15 cellular contexts compared by ENCODE assay signal in the genomic region with DNA sequence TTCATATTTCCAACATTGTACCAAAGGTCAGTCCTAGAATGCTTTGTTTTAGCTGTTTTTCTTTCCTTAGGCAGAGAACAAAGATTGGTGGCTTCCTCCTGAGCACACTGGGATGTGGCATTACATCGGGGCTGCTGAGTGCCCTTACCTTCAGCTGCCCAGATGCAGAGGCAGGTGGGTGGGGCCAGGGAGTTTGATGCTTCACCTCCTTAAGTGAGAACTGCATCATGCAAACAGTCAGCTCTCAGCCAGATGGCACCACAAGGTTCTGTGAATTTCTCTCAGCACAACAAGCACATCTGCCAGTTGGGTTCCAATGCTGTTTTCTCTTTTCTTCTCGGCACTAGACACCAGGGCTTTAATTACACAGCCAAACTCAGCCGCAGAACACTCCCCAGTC.
DNase-seq lines count a peak whose midpoint lies in the region; ATAC-seq and TF ChIP-seq lines count a peak whose summit lies in the region.
"Had no signal": no experiment of that assay in that cellular context is flagged by ENCODE, and none has a peak within 500 bp of the region (broad histone marks: within the 10 kb centered on the region; RNA-seq: fewer than 3 reads in every experiment).

No MANE protein-coding gene starts in this region.

- H3K4me3 ChIP-seq in CD4-positive, CD25-positive, alpha-beta regulatory T cell (ENCODE audit: low read depth, low read length): peak overlapping the region; percentile 80
- H3K4me3 ChIP-seq in HFF-Myc (replicated peaks; ENCODE audit: low read depth, low read length) (no peak overlapping the region), PC-3 (ENCODE audit: low read length) (no peak overlapping the region), right atrium auricular region (no peak overlapping the region)
- H3K4me3 ChIP-seq: cardiac muscle cell, pancreas had no signal

- ATAC-seq in CD4-positive, CD25-positive, alpha-beta regulatory T cell (ENCODE audit: low read depth in 2 of 2): peak; percentile 54 to 56
- ATAC-seq in activated CD4-positive, alpha-beta T cell treated with anti-CD3 and anti-CD28 coated beads for 36 hours: no peak
- no peak for ATAC-seq in PC-3
- ATAC-seq: pancreas had no signal

- H3K4me1 ChIP-seq in CD4-positive, CD25-positive, alpha-beta regulatory T cell (ENCODE audit: control insufficient read depth, insufficient read depth, low read length, poor library complexity, severe bottlenecking): peaks cover 78% of the 10 kb centered on the region
- no peaks in the 10 kb centered on the region for H3K4me1 ChIP-seq in PC-3 (ENCODE audit: insufficient read depth, low read length)
- H3K4me1 ChIP-seq in right atrium auricular region: peaks cover 0 to 14% of the 10 kb centered on the region in 2 donors

- no peaks in the 10 kb centered on the region for H3K27me3 ChIP-seq in CD4-positive, CD25-positive, alpha-beta regulatory T cell (ENCODE audit: control insufficient read depth, insufficient read depth, low read length)
- H3K27me3 ChIP-seq in PC-3 (ENCODE audit: low read length) (no peaks in the 10 kb centered on the region), right atrium auricular region (no peaks in the 10 kb centered on the region)
- H3K27me3 ChIP-seq: cardiac muscle cell, pancreas had no signal

- CTCF ChIA-PET in activated CD4-positive, alpha-beta T cell treated with anti-CD3 and anti-CD28 coated beads for 36 hours (lab: Charles Lee): interaction anchor here (1.0 to 6.1 kb wide), 2 partner anchors 14 to 177 kb away, joined by 5 to 63 read pairs; no protein-coding TSS in a partner anchor
- CTCF ChIA-PET in activated naive CD4-positive, alpha-beta T cell treated with anti-CD3 and anti-CD28 coated beads, Interleukin-2, amount 10 ng/mL, durations not matched to agents 7 days and 5 days (lab: Charles Lee): interaction anchor here (0.6 to 6.0 kb wide), 5 partner anchors 12 to 176 kb away, joined by 3 to 52 read pairs (median 3); no protein-coding TSS in a partner anchor
- CTCF ChIA-PET in PC-3 (lab: Charles Lee): no interaction called here

- BruUV-seq in PC-3 (replicated peaks; lab: Mats Ljungman, UMichigan): no TSS peak

- peaks cover 27% of the 10 kb centered on the region for H3K36me3 Mint-ChIP-seq in CD4-positive, CD25-positive, alpha-beta regulatory T cell
- H3K36me3 Mint-ChIP-seq in activated CD4-positive, alpha-beta T cell treated with anti-CD3 and anti-CD28 coated beads for 36 hours (ENCODE audit: low read depth): no peaks in the 10 kb centered on the region
- peaks cover 12% of the 10 kb centered on the region for H3K36me3 Mint-ChIP-seq in activated naive CD4-positive, alpha-beta T cell treated with anti-CD3 and anti-CD28 coated beads, Interleukin-2, amount 10 ng/mL, durations not matched to agents 7 days and 5 days
- H3K36me3 Mint-ChIP-seq in osteocyte (ENCODE audit: unreplicated experiment): no peaks in the 10 kb centered on the region
- H3K36me3 Mint-ChIP-seq: memory B cell had no signal

- no peaks in the 10 kb centered on the region for H3K9me3 ChIP-seq in CD4-positive, CD25-positive, alpha-beta regulatory T cell (ENCODE audit: control insufficient read depth in 2 of 2, low read length in 2 of 2)
- H3K9me3 ChIP-seq in PC-3 (ENCODE audit: low read length) (no peaks in the 10 kb centered on the region), right atrium auricular region (no peaks in the 10 kb centered on the region)
- H3K9me3 ChIP-seq: pancreas had no signal

- peaks cover 23 to 97% (median 70%) of the 10 kb centered on the region in 4 donors for H3K4me1 Mint-ChIP-seq in CD4-positive, CD25-positive, alpha-beta regulatory T cell
- H3K4me1 Mint-ChIP-seq in activated CD4-positive, alpha-beta T cell treated with anti-CD3 and anti-CD28 coated beads for 36 hours: peaks cover 54% of the 10 kb centered on the region
- H3K4me1 Mint-ChIP-seq in activated naive CD4-positive, alpha-beta T cell treated with anti-CD3 and anti-CD28 coated beads, Interleukin-2, amount 10 ng/mL, durations not matched to agents 7 days and 5 days: peaks cover 58% of the 10 kb centered on the region
- H3K4me1 Mint-ChIP-seq in osteocyte (ENCODE audit: unreplicated experiment): peaks cover 5% of the 10 kb centered on the region

- no peak overlapping the region for H3K9ac ChIP-seq in PC-3 (ENCODE audit: low read length)

- no peaks in the 10 kb centered on the region for H3K9me3 Mint-ChIP-seq in CD4-positive, CD25-positive, alpha-beta regulatory T cell
- H3K9me3 Mint-ChIP-seq in activated CD4-positive, alpha-beta T cell treated with anti-CD3 and anti-CD28 coated beads for 36 hours (ENCODE audit: low read depth): no peaks in the 10 kb centered on the region
- no peaks in the 10 kb centered on the region for H3K9me3 Mint-ChIP-seq in activated naive CD4-positive, alpha-beta T cell treated with anti-CD3 and anti-CD28 coated beads, Interleukin-2, amount 10 ng/mL, durations not matched to agents 7 days and 5 days
- no peaks in the 10 kb centered on the region for H3K9me3 Mint-ChIP-seq in osteocyte (ENCODE audit: unreplicated experiment)
- H3K9me3 Mint-ChIP-seq: memory B cell; stimulated activated naive CD8-positive, alpha-beta T cell treated with anti-CD3 and anti-CD28 coated beads, Interleukin-15, Interleukin-2, amounts not matched to agents 100 ng/mL and 50 ng/mL, for 24 hours had no signal

- no peaks in the 10 kb centered on the region for H3K79me2 ChIP-seq in PC-3 (ENCODE audit: low read length)

- no peaks in the 10 kb centered on the region for H3K9me2 ChIP-seq in PC-3 (replicated peaks; ENCODE audit: low read length)

- intact Hi-C loops in activated CD4-positive, alpha-beta T cell treated with anti-CD3 and anti-CD28 coated beads for 36 hours (cut with DNase I, micrococcal nuclease): loop anchor here in 1 of 2 experiments (2.0 to 10.0 kb wide), 4 partner anchors 86 to 343 kb away; partner anchors contain the start of genes SLC7A1 and UBL3
- intact Hi-C loops in PC-3 (cut with micrococcal nuclease): no loop called here

- H4K20me1 ChIP-seq in PC-3 (ENCODE audit: low read length): no peaks in the 10 kb centered on the region

- H3K36me3 ChIP-seq in CD4-positive, CD25-positive, alpha-beta regulatory T cell (ENCODE audit: control insufficient read depth, insufficient read depth, low read length): no peaks in the 10 kb centered on the region
- H3K36me3 ChIP-seq in PC-3 (ENCODE audit: low read depth, low read length): no peaks in the 10 kb centered on the region
- H3K36me3 ChIP-seq in right atrium auricular region: no peaks in the 10 kb centered on the region
- H3K36me3 ChIP-seq: cardiac muscle cell, pancreas had no signal

- H2AFZ ChIP-seq in PC-3 (ENCODE audit: low read length): no peak overlapping the region

- H3K4me3 Mint-ChIP-seq in CD4-positive, CD25-positive, alpha-beta regulatory T cell: peak overlapping the region; percentile 91 to 95 (median 93)
- no peak overlapping the region for H3K4me3 Mint-ChIP-seq in activated CD4-positive, alpha-beta T cell treated with anti-CD3 and anti-CD28 coated beads for 36 hours
- H3K4me3 Mint-ChIP-seq in activated naive CD4-positive, alpha-beta T cell treated with anti-CD3 and anti-CD28 coated beads, Interleukin-2, amount 10 ng/mL, durations not matched to agents 7 days and 5 days: peak overlapping the region; percentile 31
- H3K4me3 Mint-ChIP-seq in osteocyte (ENCODE audit: unreplicated experiment): no peak overlapping the region
- H3K4me3 Mint-ChIP-seq: memory B cell; stimulated activated naive CD8-positive, alpha-beta T cell treated with anti-CD3 and anti-CD28 coated beads, Interleukin-15, Interleukin-2, amounts not matched to agents 100 ng/mL and 50 ng/mL, for 24 hours had no signal

- POLR2A ChIA-PET in activated CD4-positive, alpha-beta T cell treated with anti-CD3 and anti-CD28 coated beads for 36 hours (lab: Charles Lee): no interaction called here
- POLR2A ChIA-PET in PC-3 (lab: Charles Lee; ENCODE audit: unreplicated experiment): no interaction called here

- no peak overlapping the region for H3K4me2 ChIP-seq in PC-3 (ENCODE audit: low read length)

- peak overlapping the region; percentile 91 to 100 (median 94) for H3K27ac Mint-ChIP-seq in CD4-positive, CD25-positive, alpha-beta regulatory T cell
- no peak overlapping the region for H3K27ac Mint-ChIP-seq in activated CD4-positive, alpha-beta T cell treated with anti-CD3 and anti-CD28 coated beads for 36 hours
- H3K27ac Mint-ChIP-seq in activated naive CD4-positive, alpha-beta T cell treated with anti-CD3 and anti-CD28 coated beads, Interleukin-2, amount 10 ng/mL, durations not matched to agents 7 days and 5 days: peak overlapping the region; percentile 98
- no peak overlapping the region for H3K27ac Mint-ChIP-seq in osteocyte (ENCODE audit: unreplicated experiment)
- H3K27ac Mint-ChIP-seq: memory B cell; stimulated activated naive CD8-positive, alpha-beta T cell treated with anti-CD3 and anti-CD28 coated beads, Interleukin-15, Interleukin-2, amounts not matched to agents 100 ng/mL and 50 ng/mL, for 24 hours had no signal

- peak overlapping the region; percentile 82 for H3K27ac ChIP-seq in CD4-positive, CD25-positive, alpha-beta regulatory T cell (ENCODE audit: insufficient read depth, low read length, poor library complexity, severe bottlenecking)
- H3K27ac ChIP-seq in PC-3 (ENCODE audit: low read length) (no peak overlapping the region), right atrium auricular region (no peak overlapping the region)
- H3K27ac ChIP-seq: C4-2B, cardiac muscle cell, epithelial cell of prostate, pancreas had no signal

- H3F3A ChIP-seq in PC-3 (ENCODE audit: low read length, unreplicated experiment): no peaks in the 10 kb centered on the region

- DNase-seq in CD4-positive, CD25-positive, alpha-beta regulatory T cell: peak; percentile 21 to 94 (median 71)
- DNase-seq in HFF-Myc (ENCODE audit: extremely low read depth, low read depth) (no peak), PC-3 (no peak), osteocyte (ENCODE audit: extremely low spot score, unreplicated experiment) (no peak), GF-D8 (lab: John Stamatoyannopoulos, UW) (no peak), right atrium auricular region (ENCODE audit: low spot score) (no peak)
- peak; percentile 61 for DNase-seq in activated CD4-positive, alpha-beta T cell treated with anti-CD3 and anti-CD28 coated beads for 36 hours
- peak; percentile 72 for DNase-seq in activated naive CD4-positive, alpha-beta T cell treated with anti-CD3 and anti-CD28 coated beads, Interleukin-2, amount 10 ng/mL, durations not matched to agents 7 days and 5 days
- DNase-seq: MM.1S, pancreas had no signal

- TF ChIP-seq CTCF in HFF-Myc (IDR thresholded peaks at IDR 0.05; ENCODE audit: low read depth, low read length, missing control alignments) (peak; percentile 1), PC-3 (conservative IDR thresholded peaks at IDR 0.05; ENCODE audit: low read depth, low read length) (no peak), osteocyte (IDR thresholded peaks at IDR 0.05) (no peak), right atrium auricular region (IDR thresholded peaks at IDR 0.05) (no peak)

- no peaks in the 10 kb centered on the region for H3K27me3 Mint-ChIP-seq in CD4-positive, CD25-positive, alpha-beta regulatory T cell
- no peaks in the 10 kb centered on the region for H3K27me3 Mint-ChIP-seq in activated CD4-positive, alpha-beta T cell treated with anti-CD3 and anti-CD28 coated beads for 36 hours
- H3K27me3 Mint-ChIP-seq in activated naive CD4-positive, alpha-beta T cell treated with anti-CD3 and anti-CD28 coated beads, Interleukin-2, amount 10 ng/mL, durations not matched to agents 7 days and 5 days: no peaks in the 10 kb centered on the region
- H3K27me3 Mint-ChIP-seq in osteocyte (ENCODE audit: unreplicated experiment): peaks cover 19% of the 10 kb centered on the region
- H3K27me3 Mint-ChIP-seq: stimulated activated naive CD8-positive, alpha-beta T cell treated with anti-CD3 and anti-CD28 coated beads, Interleukin-15, Interleukin-2, amounts not matched to agents 100 ng/mL and 50 ng/mL, for 24 hours had no signal

Comparison
In these comparisons a context has a peak if more than half of its experiments do, and no peak if none do; other contexts are left out.
1. ATAC-seq: peak in CD4-positive, CD25-positive, alpha-beta regulatory T cell (2 of 2); none in activated CD4-positive, alpha-beta T cell treated with anti-CD3 and anti-CD28 coated beads for 36 hours (single experiment) and PC-3 (single experiment).
2. DNase-seq: peak in CD4-positive, CD25-positive, alpha-beta regulatory T cell (3 of 3), activated CD4-positive, alpha-beta T cell treated with anti-CD3 and anti-CD28 coated beads for 36 hours (single experiment) and activated naive CD4-positive, alpha-beta T cell treated with anti-CD3 and anti-CD28 coated beads, Interleukin-2, amount 10 ng/mL, durations not matched to agents 7 days and 5 days (single experiment); none in HFF-Myc (single experiment), PC-3 (single experiment), osteocyte (single experiment), GF-D8 (single experiment) and right atrium auricular region (single experiment).
3. H3K27ac Mint-ChIP-seq: peak in CD4-positive, CD25-positive, alpha-beta regulatory T cell (3 of 3) and activated naive CD4-positive, alpha-beta T cell treated with anti-CD3 and anti-CD28 coated beads, Interleukin-2, amount 10 ng/mL, durations not matched to agents 7 days and 5 days (single experiment); none in activated CD4-positive, alpha-beta T cell treated with anti-CD3 and anti-CD28 coated beads for 36 hours (single experiment) and osteocyte (single experiment).
4. H3K4me3 Mint-ChIP-seq: peak in CD4-positive, CD25-positive, alpha-beta regulatory T cell (4 of 4) and activated naive CD4-positive, alpha-beta T cell treated with anti-CD3 and anti-CD28 coated beads, Interleukin-2, amount 10 ng/mL, durations not matched to agents 7 days and 5 days (single experiment); none in activated CD4-positive, alpha-beta T cell treated with anti-CD3 and anti-CD28 coated beads for 36 hours (single experiment) and osteocyte (single experiment).